Comparison of ENCODE assay signal across 22 cellular contexts in the genomic region with DNA sequence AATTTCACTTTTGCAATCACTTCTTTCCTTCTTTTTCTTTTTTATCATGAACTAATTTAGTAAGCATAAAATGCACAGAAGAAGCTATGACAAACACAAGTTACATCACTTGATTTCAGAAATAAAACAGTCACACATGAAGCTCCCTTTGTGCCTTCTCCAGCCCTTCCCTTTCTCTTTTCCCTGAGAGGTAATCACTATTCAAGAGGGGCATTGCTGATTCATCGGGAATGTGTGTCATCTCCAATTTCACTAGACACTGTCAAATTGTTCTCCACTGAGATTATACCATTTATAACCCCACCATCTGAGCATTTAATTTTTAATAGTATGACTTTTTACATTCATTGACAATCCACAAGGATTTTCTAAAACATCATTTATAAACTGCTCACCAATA.
A peak's percentile ranks its signal among the peaks of the same experiment; 100 is the strongest.
DNase-seq lines count a peak whose midpoint lies in the region; ATAC-seq and TF ChIP-seq lines count a peak whose summit lies in the region.
"Had no signal": no experiment of that assay in that cellular context is flagged by ENCODE, and none has a peak within 500 bp of the region (broad histone marks: within the 10 kb centered on the region; RNA-seq: fewer than 3 reads in every experiment).

No MANE protein-coding gene starts in this region.

- no peak overlapping the region for H4K91ac ChIP-seq in IMR-90 (ENCODE audit: insufficient read depth, low read depth, low read length)

- dilution Hi-C loops in IMR-90 (cut with HindIII; ENCODE audit: low sequenced_read_pairs, unreplicated experiment): no loop called here

- H2AK5ac ChIP-seq in IMR-90 (ENCODE audit: low read depth, low read length): no peak overlapping the region

- no peaks in the 10 kb centered on the region for H3K9me3 ChIP-seq in IMR-90 (ENCODE audit: control insufficient read depth, insufficient read depth, low read length)
- H3K9me3 ChIP-seq in thyroid gland: no peaks in the 10 kb centered on the region
- H3K9me3 ChIP-seq in left ventricle myocardium inferior (replicated peaks): peaks cover under 1% of the 10 kb centered on the region
- H3K9me3 ChIP-seq: esophagus muscularis mucosa, heart left ventricle, stomach, upper lobe of right lung had no signal

- no peak overlapping the region for H2BK120ac ChIP-seq in IMR-90 (ENCODE audit: low read depth, low read length)

- H2AK9ac ChIP-seq in IMR-90 (replicated peaks; ENCODE audit: low read depth, low read length, poor library complexity): no peak overlapping the region

- no peak overlapping the region for H3K4me3 ChIP-seq in IMR-90 (ENCODE audit: insufficient read depth, low read depth, low read length)
- no peak overlapping the region for H3K4me3 ChIP-seq in thyroid gland (replicated peaks in 1 of 3)
- H3K4me3 ChIP-seq in left ventricle myocardium inferior: no peak overlapping the region
- H3K4me3 ChIP-seq: esophagus muscularis mucosa, heart left ventricle, stomach, upper lobe of right lung had no signal

- DNase-seq in Daoy (ENCODE audit: low read depth): peak; percentile 19
- peak; percentile 4 for DNase-seq in IMR-90
- DNase-seq in amniotic epithelial cell (ENCODE audit: low read depth): peak; percentile 10
- DNase-seq in iris pigment epithelial cell (ENCODE audit: low read depth): peak; percentile 36
- no peak for DNase-seq in thyroid gland
- no peak for DNase-seq in left ventricle myocardium inferior
- DNase-seq in NCI-H1436 treated with DMSO at 0.1 percent for 48 hours (lab: John Stamatoyannopoulos, UW): no peak
- no peak for DNase-seq in HEK293T (ENCODE audit: extremely low spot score)
- DNase-seq: activated CD8-positive, alpha-beta T cell treated with anti-CD3 and anti-CD28 coated beads, Interleukin-2, amount 10 ng/mL, durations not matched to agents 7 days and 5 days; activated naive CD8-positive, alpha-beta T cell treated with anti-CD3 and anti-CD28 coated beads for 36 hours; activated T-cell treated with anti-CD3 and anti-CD28 coated beads, Interleukin-2, amount 50 U/mL, for 48 hours; CD8-positive, alpha-beta T cell; DND-41; HCEC 1CT; heart left ventricle; natural killer cell; NCI-H1417; SHP77; stomach; upper lobe of right lung had no signal

- no peak overlapping the region for H2BK5ac ChIP-seq in IMR-90 (ENCODE audit: low read depth, low read length, poor library complexity, severe bottlenecking)

- no peak for ATAC-seq in IMR-90 (ENCODE audit: low read depth)
- ATAC-seq: activated CD8-positive, alpha-beta T cell treated with anti-CD3 and anti-CD28 coated beads, Interleukin-2, amount 10 ng/mL, durations not matched to agents 7 days and 5 days; CD8-positive, alpha-beta T cell; heart left ventricle; natural killer cell had no signal

- H3K18ac ChIP-seq in IMR-90 (ENCODE audit: low read depth, low read length): no peak overlapping the region; the same call in 1 of the 2 replicates

- no peak overlapping the region for H3K4ac ChIP-seq in IMR-90 (ENCODE audit: low read depth, low read length)

- no peak overlapping the region for H2BK15ac ChIP-seq in IMR-90 (ENCODE audit: low read depth, low read length)

- POLR2A ChIA-PET in IMR-90 (lab: Charles Lee; ENCODE audit: unreplicated experiment): no interaction called here
- POLR2A ChIA-PET in HEK293T (lab: Yijun Ruan, JAX): no interaction called here

- no peak overlapping the region for H3K23ac ChIP-seq in IMR-90 (ENCODE audit: low read depth, low read length)

- TF ChIP-seq POLR2A in IMR-90 (IDR thresholded peaks at IDR 0.05; ENCODE audit: low read depth, low read length) (no peak), thyroid gland (IDR thresholded peaks at IDR 0.05) (no peak)

- no peak overlapping the region for H4K5ac ChIP-seq in IMR-90 (ENCODE audit: low read depth, low read length)

- CTCF ChIA-PET in IMR-90 (lab: Yijun Ruan, JAX): no interaction called here
- CTCF ChIA-PET in HEK293T (lab: Yijun Ruan, JAX): no interaction called here

- no peak overlapping the region for H3K56ac ChIP-seq in IMR-90 (ENCODE audit: extremely low read depth, insufficient read depth, low read length)

- no peak overlapping the region for H4K8ac ChIP-seq in IMR-90 (ENCODE audit: low read depth in 2 of 2, low read length in 2 of 2)

- intact Hi-C loops in IMR-90 (cut with micrococcal nuclease): no loop called here
- intact Hi-C loops in thyroid gland (cut with DNase I): no loop called here
- intact Hi-C loops in left ventricle myocardium inferior (cut with micrococcal nuclease): no loop called here

- in situ Hi-C loops in IMR-90 (cut with MboI; ENCODE audit: low sequenced_read_pairs): no loop called here

- no peak overlapping the region for H3K14ac ChIP-seq in IMR-90 (replicated peaks; ENCODE audit: low read depth, low read length)

- H3K4me1 ChIP-seq in IMR-90 (ENCODE audit: control insufficient read depth, insufficient read depth, low read length) (no peaks in the 10 kb centered on the region), thyroid gland (no peaks in the 10 kb centered on the region), left ventricle myocardium inferior (no peaks in the 10 kb centered on the region)
- H3K4me1 ChIP-seq: esophagus muscularis mucosa, heart left ventricle, stomach, upper lobe of right lung had no signal

- H3K4me2 ChIP-seq in IMR-90 (ENCODE audit: low read depth, low read length): no peak overlapping the region
- H3K4me2 ChIP-seq: KMS-11 had no signal

- BruUV-seq in IMR-90 (replicated peaks; lab: Mats Ljungman, UMichigan): no TSS peak

- H2AFZ ChIP-seq in IMR-90 (replicated peaks; ENCODE audit: low read length, poor library complexity): no peak overlapping the region

- H3K9ac ChIP-seq in IMR-90 (ENCODE audit: low read depth, low read length): no peak overlapping the region
- H3K9ac ChIP-seq: KMS-11 had no signal

- no peaks in the 10 kb centered on the region for H3K79me1 ChIP-seq in IMR-90 (ENCODE audit: low read depth in 1 of 2, low read length in 2 of 2)

- no peaks in the 10 kb centered on the region for H3K9me1 ChIP-seq in IMR-90 (ENCODE audit: insufficient read depth, low read length)

- TF ChIP-seq CTCF in IMR-90 (conservative IDR thresholded peaks at IDR 0.05; ENCODE audit: low read depth, low read length): no peak
- no peak for TF ChIP-seq CTCF in thyroid gland (IDR thresholded peaks at IDR 0.05)
- TF ChIP-seq CTCF in left ventricle myocardium inferior (IDR thresholded peaks at IDR 0.05; ENCODE audit: borderline replicate concordance): no peak

- no peak for TF ChIP-seq RAD21 in IMR-90 (IDR thresholded peaks at IDR 0.05; ENCODE audit: low read length)

- H3K27ac ChIP-seq in IMR-90 (ENCODE audit: insufficient read depth, low read length) (no peak overlapping the region), thyroid gland (no peak overlapping the region), left ventricle myocardium inferior (replicated peaks) (no peak overlapping the region)
- H3K27ac ChIP-seq: esophagus muscularis mucosa, heart left ventricle, KMS-11, stomach, upper lobe of right lung had no signal

- no peaks in the 10 kb centered on the region for H3K27me3 ChIP-seq in IMR-90 (ENCODE audit: control insufficient read depth, insufficient read depth, low read length)
- H3K27me3 ChIP-seq in thyroid gland: no peaks in the 10 kb centered on the region
- H3K27me3 ChIP-seq in left ventricle myocardium inferior (ENCODE audit: low read depth): no peaks in the 10 kb centered on the region
- H3K27me3 ChIP-seq: esophagus muscularis mucosa, heart left ventricle, stomach, upper lobe of right lung had no signal

- no peaks in the 10 kb centered on the region for H4K20me1 ChIP-seq in IMR-90 (ENCODE audit: insufficient read depth, low read length)

- WGBS in IMR-90 (ENCODE audit: extremely low coverage in 2 of 2, insufficient read length in 1 of 2), 2 experiments: no CpG with 5 or more reads among the region's 1 CpG
- 81 to 96% methylated on average over 1 of the region's 1 CpG for WGBS in thyroid gland, 2 donors

- H2BK20ac ChIP-seq in IMR-90 (ENCODE audit: low read depth, low read length): no peak overlapping the region

- H3K36me3 ChIP-seq in IMR-90 (ENCODE audit: control insufficient read depth, insufficient read depth, low read length) (no peaks in the 10 kb centered on the region), thyroid gland (no peaks in the 10 kb centered on the region), left ventricle myocardium inferior (no peaks in the 10 kb centered on the region)
- H3K36me3 ChIP-seq: esophagus muscularis mucosa, heart left ventricle, stomach, upper lobe of right lung had no signal

TF ChIP-seq in IMR-90, 13 proteins besides CTCF, POLR2A, EP300 and RAD21 (continues in another document):
- TF ChIP-seq USF2 (IDR thresholded peaks at IDR 0.05; ENCODE audit: low read depth, low read length) (no peak), SMC3 (IDR thresholded peaks at IDR 0.05; ENCODE audit: low read depth, low read length) (no peak), RCOR1 (IDR thresholded peaks at IDR 0.05; ENCODE audit: insufficient replicate concordance, low read length) (no peak), RFX5 (IDR thresholded peaks at IDR 0.05; ENCODE audit: low read depth, low read length) (no peak), FOS (IDR thresholded peaks at IDR 0.05; ENCODE audit: low read depth, low read length) (no peak)

TF ChIP-seq in HEK293T, 16 proteins besides CTCF, POLR2A, EP300 and RAD21:
- TF ChIP-seq ZNF384 (IDR thresholded peaks at IDR 0.05) (no peak), ARNT (IDR thresholded peaks at IDR 0.05) (no peak)

Comparison
In these comparisons a context has a peak if more than half of its experiments do, and no peak if none do; other contexts are left out.
1. DNase-seq: peak in Daoy (single experiment), IMR-90 (single experiment), amniotic epithelial cell (single experiment) and iris pigment epithelial cell (single experiment); none in thyroid gland (0 of 2), left ventricle myocardium inferior (single experiment), NCI-H1436 treated with DMSO at 0.1 percent for 48 hours (single experiment) and HEK293T (single experiment).